ENCODE assay signal across 22 cellular contexts in the genomic region with DNA sequence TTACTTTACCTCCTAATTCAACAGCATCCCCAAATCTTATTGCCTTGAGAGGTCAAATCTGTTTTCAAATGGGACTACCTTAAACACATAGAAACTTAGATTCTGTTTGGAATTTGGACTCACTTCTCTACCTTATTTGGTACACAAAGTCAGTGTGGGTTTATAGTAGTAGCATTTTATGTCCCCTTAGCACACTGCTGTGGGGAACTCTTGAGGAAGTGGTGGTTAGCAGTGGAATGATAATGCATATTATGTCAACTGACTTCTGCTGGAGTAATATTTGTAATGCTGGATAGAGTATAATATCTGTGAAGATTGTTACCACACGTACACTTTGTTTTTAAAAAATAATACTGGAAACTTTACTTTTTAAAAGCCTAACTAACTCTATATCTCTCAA.
DNase-seq lines count a peak whose midpoint lies in the region; ATAC-seq, FAIRE-seq and TF ChIP-seq lines count a peak whose summit lies in the region.
"Had no signal": no experiment of that assay in that cellular context is flagged by ENCODE, and none has a peak within 500 bp of the region (broad histone marks: within the 10 kb centered on the region; RNA-seq: fewer than 3 reads in every experiment).

No MANE protein-coding gene starts in this region.

- H3K27ac Mint-ChIP-seq in astrocyte (ENCODE audit: unreplicated experiment) (peak overlapping the region; percentile 71), endothelial cell (ENCODE audit: unreplicated experiment) (no peak overlapping the region)
- H3K27ac Mint-ChIP-seq: activated CD8-positive, alpha-beta T cell treated with anti-CD3 and anti-CD28 coated beads, Interleukin-2, amount 10 ng/mL, durations not matched to agents 7 days and 5 days; activated naive CD8-positive, alpha-beta T cell treated with anti-CD3 and anti-CD28 coated beads, Interleukin-2, amount 50 U/mL, for 24 hours; activated T-helper 1 cell treated with anti-CD3 and anti-CD28 coated beads, Interleukin-12 subunit alpha, Interleukin-12 subunit beta, Interleukin-2, Interleukin-4 antibody, amounts not matched to agents 30 ng/mL and 10 ng/mL and 1 ng/mL, durations not matched to agents 14 hours and 24 hours and 36 hours had no signal

- no peak overlapping the region for H3K9ac ChIP-seq in astrocyte (ENCODE audit: low read length)
- no peak overlapping the region for H3K9ac ChIP-seq in smooth muscle cell (ENCODE audit: low read depth)
- H3K9ac ChIP-seq: BLaER1 treated with 17β-estradiol and CSF1 and Interleukin-3, amounts not matched to agents 10 nM and 100 nM had no signal

- H3K4me2 ChIP-seq in astrocyte (ENCODE audit: low read length) (no peak overlapping the region), smooth muscle cell (peak overlapping the region; percentile 36)

- TF ChIP-seq CTCF in HL-60 (IDR thresholded peaks at IDR 0.05; ENCODE audit: insufficient read depth, low read length) (no peak), astrocyte (IDR thresholded peaks at IDR 0.05; ENCODE audit: insufficient read depth, low read depth, low read length) (no peak), smooth muscle cell (IDR thresholded peaks at IDR 0.05; ENCODE audit: borderline replicate concordance, insufficient read depth, poor library complexity, severe bottlenecking) (no peak), endothelial cell (IDR thresholded peaks at IDR 0.05; ENCODE audit: unreplicated experiment) (no peak)

- DNase-seq in HL-60 (ENCODE audit: low read depth in 1 of 2, low spot score in 1 of 2) (peak; percentile 31 to 76), NOMO-1 treated with DMSO at 0.1 percent for 48 hours (lab: John Stamatoyannopoulos, UW; ENCODE audit: unreplicated experiment) (peak; percentile 90), astrocyte (ENCODE audit: low read depth) (peak; percentile 34), smooth muscle cell (lab: John Stamatoyannopoulos, UW; ENCODE audit: unreplicated experiment) (no peak), endothelial cell (ENCODE audit: low spot score) (no peak)
- DNase-seq: activated CD8-positive, alpha-beta T cell treated with anti-CD3 and anti-CD28 coated beads, Interleukin-2, amount 10 ng/mL, durations not matched to agents 7 days and 5 days; activated naive CD8-positive, alpha-beta T cell treated with anti-CD3 and anti-CD28 coated beads, Interleukin-2, amount 50 U/mL, for 24 hours; central memory CD4-positive, alpha-beta T cell; DMS153; effector CD4-positive, alpha-beta T cell; NCI-H1105; NCI-H774; retina; stimulated activated CD4-positive, alpha-beta T cell treated with anti-CD3 and anti-CD28 coated beads, Interleukin-15, amount 100 ng/mL, for 24 hours; stimulated activated naive CD4-positive, alpha-beta T cell; trophoblast cell had no signal

- no peaks in the 10 kb centered on the region for H3K9me3 Mint-ChIP-seq in astrocyte (ENCODE audit: unreplicated experiment)
- H3K9me3 Mint-ChIP-seq in endothelial cell (ENCODE audit: unreplicated experiment): no peaks in the 10 kb centered on the region
- H3K9me3 Mint-ChIP-seq: activated naive CD8-positive, alpha-beta T cell treated with anti-CD3 and anti-CD28 coated beads, Interleukin-2, amount 50 U/mL, for 24 hours; activated T-helper 1 cell treated with anti-CD3 and anti-CD28 coated beads, Interleukin-12 subunit alpha, Interleukin-12 subunit beta, Interleukin-2, Interleukin-4 antibody, amounts not matched to agents 30 ng/mL and 10 ng/mL and 1 ng/mL, durations not matched to agents 14 hours and 24 hours and 36 hours had no signal

- H4K20me1 ChIP-seq in astrocyte (ENCODE audit: insufficient read depth, low read length): no peaks in the 10 kb centered on the region
- H4K20me1 ChIP-seq in smooth muscle cell (ENCODE audit: low read depth): no peaks in the 10 kb centered on the region
- H4K20me1 ChIP-seq: BLaER1 treated with 17β-estradiol and CSF1 and Interleukin-3, amounts not matched to agents 10 nM and 100 nM had no signal

- peak overlapping the region; percentile 94 for H3K27ac ChIP-seq in HL-60 (replicated peaks)
- H3K27ac ChIP-seq in astrocyte (ENCODE audit: low read depth, low read length): no peak overlapping the region
- H3K27ac ChIP-seq in smooth muscle cell (ENCODE audit: low read depth): peak overlapping the region; percentile 1

- H3K4me3 ChIP-seq in HL-60 (replicated peaks; ENCODE audit: insufficient read depth, low read length) (no peak overlapping the region), astrocyte (ENCODE audit: insufficient read depth, low read depth, low read length) (no peak overlapping the region), smooth muscle cell (no peak overlapping the region)
- H3K4me3 ChIP-seq: BLaER1 treated with 17β-estradiol and CSF1 and Interleukin-3, amounts not matched to agents 10 nM and 100 nM had no signal

- H3K27me3 Mint-ChIP-seq in astrocyte (ENCODE audit: low read depth, unreplicated experiment) (no peaks in the 10 kb centered on the region), endothelial cell (ENCODE audit: unreplicated experiment) (peaks cover 1% of the 10 kb centered on the region)
- H3K27me3 Mint-ChIP-seq: activated naive CD8-positive, alpha-beta T cell treated with anti-CD3 and anti-CD28 coated beads, Interleukin-2, amount 50 U/mL, for 24 hours had no signal

- H3K79me2 ChIP-seq in astrocyte (ENCODE audit: insufficient read depth, low read length): no peaks in the 10 kb centered on the region
- H3K79me2 ChIP-seq in smooth muscle cell (ENCODE audit: low read depth): no peaks in the 10 kb centered on the region

- H3K36me3 Mint-ChIP-seq in astrocyte (ENCODE audit: low read depth, unreplicated experiment) (no peaks in the 10 kb centered on the region), endothelial cell (ENCODE audit: low read depth, unreplicated experiment) (no peaks in the 10 kb centered on the region)

- no peaks in the 10 kb centered on the region for H3K9me3 ChIP-seq in astrocyte (ENCODE audit: insufficient read depth, low read depth, low read length)
- no peaks in the 10 kb centered on the region for H3K9me3 ChIP-seq in smooth muscle cell (replicated peaks; ENCODE audit: low read depth)
- H3K9me3 ChIP-seq: BLaER1 treated with 17β-estradiol and CSF1 and Interleukin-3, amounts not matched to agents 10 nM and 100 nM had no signal

- peaks cover 30% of the 10 kb centered on the region for H3K4me1 Mint-ChIP-seq in astrocyte (ENCODE audit: low read depth, unreplicated experiment)
- peaks cover 15% of the 10 kb centered on the region for H3K4me1 Mint-ChIP-seq in endothelial cell (ENCODE audit: unreplicated experiment)
- H3K4me1 Mint-ChIP-seq: activated naive CD8-positive, alpha-beta T cell treated with anti-CD3 and anti-CD28 coated beads, Interleukin-2, amount 50 U/mL, for 24 hours had no signal

- H2AFZ ChIP-seq in astrocyte (ENCODE audit: low read depth, low read length) (no peak overlapping the region), smooth muscle cell (ENCODE audit: low read depth) (peak overlapping the region; percentile 48)

- no peak for FAIRE-seq in astrocyte (lab: Jason Lieb, UNC)
- FAIRE-seq: GM19239 had no signal

- H3K4me3 Mint-ChIP-seq in astrocyte (ENCODE audit: unreplicated experiment) (no peak overlapping the region), endothelial cell (ENCODE audit: unreplicated experiment) (no peak overlapping the region)
- H3K4me3 Mint-ChIP-seq: activated CD8-positive, alpha-beta T cell treated with anti-CD3 and anti-CD28 coated beads, Interleukin-2, amount 10 ng/mL, durations not matched to agents 7 days and 5 days; activated naive CD8-positive, alpha-beta T cell treated with anti-CD3 and anti-CD28 coated beads, Interleukin-2, amount 50 U/mL, for 24 hours; activated T-helper 1 cell treated with anti-CD3 and anti-CD28 coated beads, Interleukin-12 subunit alpha, Interleukin-12 subunit beta, Interleukin-2, Interleukin-4 antibody, amounts not matched to agents 30 ng/mL and 10 ng/mL and 1 ng/mL, durations not matched to agents 14 hours and 24 hours and 36 hours had no signal

- H3K4me1 ChIP-seq in astrocyte (ENCODE audit: insufficient read depth, low read length) (peaks cover 11% of the 10 kb centered on the region), smooth muscle cell (ENCODE audit: low read depth) (peaks cover 19% of the 10 kb centered on the region)

- ATAC-seq in GM21447 (IDR thresholded peaks at IDR 0.05; ENCODE audit: unreplicated experiment): no peak
- no peak for ATAC-seq in esophagus mucosa
- ATAC-seq in HG03521 (IDR thresholded peaks at IDR 0.05; ENCODE audit: unreplicated experiment): no peak
- ATAC-seq: activated CD8-positive, alpha-beta T cell treated with anti-CD3 and anti-CD28 coated beads, Interleukin-2, amount 10 ng/mL, durations not matched to agents 7 days and 5 days; activated naive CD8-positive, alpha-beta T cell treated with anti-CD3 and anti-CD28 coated beads, Interleukin-2, amount 50 U/mL, for 24 hours had no signal

- H3K27me3 ChIP-seq in HL-60 (ENCODE audit: insufficient read depth, poor library complexity, severe bottlenecking): no peaks in the 10 kb centered on the region
- H3K27me3 ChIP-seq in astrocyte (ENCODE audit: insufficient read depth, low read length): no peaks in the 10 kb centered on the region
- no peaks in the 10 kb centered on the region for H3K27me3 ChIP-seq in smooth muscle cell (ENCODE audit: low read depth)
- H3K27me3 ChIP-seq: BLaER1 treated with 17β-estradiol and CSF1 and Interleukin-3, amounts not matched to agents 10 nM and 100 nM had no signal

- no peaks in the 10 kb centered on the region for H3F3A ChIP-seq in smooth muscle cell (ENCODE audit: low read depth)

- no peaks in the 10 kb centered on the region for H3K36me3 ChIP-seq in astrocyte (ENCODE audit: insufficient read depth, low read length)
- H3K36me3 ChIP-seq in smooth muscle cell (ENCODE audit: low read depth): no peaks in the 10 kb centered on the region
- H3K36me3 ChIP-seq: BLaER1 treated with 17β-estradiol and CSF1 and Interleukin-3, amounts not matched to agents 10 nM and 100 nM had no signal

- 67% methylated on average over 1 of the region's 1 CpG for WGBS in smooth muscle cell (ENCODE audit: low lambda C conversion rate)

Comparison
In these comparisons a context has a peak if more than half of its experiments do, and no peak if none do; other contexts are left out.
1. DNase-seq: peak in HL-60 (2 of 2), NOMO-1 treated with DMSO at 0.1 percent for 48 hours (single experiment) and astrocyte (single experiment); none in smooth muscle cell (single experiment) and endothelial cell (single experiment).